Comparison of ENCODE assay signal across 1 cellular context in genomic region chr19:51926784-51927741, GRCh38.
TF ChIP-seq lines count a peak whose summit lies in the region.

TSS of gene ZNF613 (plus strand) at chr19:51927472. CDS start at chr19:51936221, 8,749 bp downstream.

TF ChIP-seq in GM12878, 131 proteins besides CTCF, POLR2A, EP300 and RAD21 (continued from another document and continues in another):
- TF ChIP-seq ZNF622 (IDR thresholded peaks at IDR 0.05) (no peak), MEF2A (IDR thresholded peaks at IDR 0.05; ENCODE audit: insufficient read depth, low read depth, low read length) (no peak), POU2F2 (IDR thresholded peaks at IDR 0.05; ENCODE audit: borderline replicate concordance, low read depth, low read length) (0 out of 3 replicates have a peak, but pooled peaks have one; percentile 12), ZNF24 (IDR thresholded peaks at IDR 0.05) (0 out of 2 replicates have a peak, but pooled peaks have one; percentile 50), FOXK2 (IDR thresholded peaks at IDR 0.05) (no peak), KAT2A (conservative IDR thresholded peaks at IDR 0.05; ENCODE audit: control insufficient read depth, low read depth, low read length) (no peak), NFYA (IDR thresholded peaks at IDR 0.05; ENCODE audit: borderline replicate concordance, low read depth, low read length) (no peak), TCF7 (IDR thresholded peaks at IDR 0.05; ENCODE audit: borderline replicate concordance) (no peak), NKRF (conservative IDR thresholded peaks at IDR 0.05) (no peak), MYB (IDR thresholded peaks at IDR 0.05; ENCODE audit: borderline replicate concordance, low read depth, low read length) (no peak), POLR2AphosphoS2 (IDR thresholded peaks at IDR 0.05; ENCODE audit: low read depth, low read length) (no peak), RCOR1 (conservative IDR thresholded peaks at IDR 0.05; ENCODE audit: low read depth, low read length) (peak; percentile 89; the same call in 1 of the 2 replicates), ZBED1 (IDR thresholded peaks at IDR 0.05; ENCODE audit: borderline replicate concordance) (no peak), ELK1 (IDR thresholded peaks at IDR 0.05; ENCODE audit: low read depth, low read length) (peak; percentile 21; the same call in 1 of the 2 replicates), NRF1 (conservative IDR thresholded peaks at IDR 0.05; ENCODE audit: low read depth, low read length) (no peak), SIN3A (IDR thresholded peaks at IDR 0.05; ENCODE audit: low read depth, low read length) (no peak; the same call in 1 of the 2 replicates), SRF (IDR thresholded peaks at IDR 0.05; ENCODE audit: low read depth in 2 of 2, low read length in 2 of 2) (0 out of 4 replicates have a peak, but pooled peaks of 1 of the 2 experiments have one; percentile 6), PAX8 (IDR thresholded peaks at IDR 0.05) (no peak), RUNX3 (IDR thresholded peaks at IDR 0.05; ENCODE audit: low read length) (peak; percentile 17; the same call in 1 of the 2 replicates), NR2C1 (IDR thresholded peaks at IDR 0.05) (peak; percentile 80), RAD51 (IDR thresholded peaks at IDR 0.05) (peak; percentile 8; the same call in 1 of the 2 replicates), NFIC (IDR thresholded peaks at IDR 0.05; ENCODE audit: low read depth, low read length) (no peak), STAT3 (IDR thresholded peaks at IDR 0.05; ENCODE audit: low read depth, low read length) (no peak), CEBPB (IDR thresholded peaks at IDR 0.05; ENCODE audit: borderline replicate concordance in 1 of 2, low read depth in 2 of 2, low read length in 2 of 2) (no peak), PML (IDR thresholded peaks at IDR 0.05; ENCODE audit: low read length) (no peak), HCFC1 (IDR thresholded peaks at IDR 0.05; ENCODE audit: low read length) (peak; percentile 74), CHD4 (IDR thresholded peaks at IDR 0.05) (no peak), ZNF207 (IDR thresholded peaks at IDR 0.05; ENCODE audit: borderline replicate concordance) (peak; percentile 65), PKNOX1 (IDR thresholded peaks at IDR 0.05) (peak; percentile 97), ZBTB40 (IDR thresholded peaks at IDR 0.05; ENCODE audit: borderline replicate concordance) (peak; percentile 55; the same call in 1 of the 2 replicates), MXI1 (IDR thresholded peaks at IDR 0.05; ENCODE audit: low read depth, low read length) (peak; percentile 58; the same call in 1 of the 2 replicates), SIX5 (IDR thresholded peaks at IDR 0.05; ENCODE audit: low read depth, low read length, severe bottlenecking) (peak; percentile 55), GABPA (IDR thresholded peaks at IDR 0.05; ENCODE audit: low read depth) (peak; percentile 54), RB1 (IDR thresholded peaks at IDR 0.05; ENCODE audit: borderline replicate concordance) (no peak; the same call in 1 of the 2 replicates), STAT1 (conservative IDR thresholded peaks at IDR 0.05) (0 out of 2 replicates have a peak, but pooled peaks have one; percentile 38), DPF2 (IDR thresholded peaks at IDR 0.05) (peak; percentile 35; the same call in 1 of the 2 replicates), CUX1 (IDR thresholded peaks at IDR 0.05; ENCODE audit: insufficient replicate concordance, low read depth, low read length) (no peak)
- TF ChIP-seq, protein P1, sequence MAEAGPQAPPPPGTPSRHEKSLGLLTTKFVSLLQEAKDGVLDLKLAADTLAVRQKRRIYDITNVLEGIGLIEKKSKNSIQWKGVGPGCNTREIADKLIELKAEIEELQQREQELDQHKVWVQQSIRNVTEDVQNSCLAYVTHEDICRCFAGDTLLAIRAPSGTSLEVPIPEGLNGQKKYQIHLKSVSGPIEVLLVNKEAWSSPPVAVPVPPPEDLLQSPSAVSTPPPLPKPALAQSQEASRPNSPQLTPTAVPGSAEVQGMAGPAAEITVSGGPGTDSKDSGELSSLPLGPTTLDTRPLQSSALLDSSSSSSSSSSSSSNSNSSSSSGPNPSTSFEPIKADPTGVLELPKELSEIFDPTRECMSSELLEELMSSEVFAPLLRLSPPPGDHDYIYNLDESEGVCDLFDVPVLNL (IDR thresholded peaks at IDR 0.05; ENCODE audit: low read depth, low read length) = no peak
- TF ChIP-seq, protein P2, sequence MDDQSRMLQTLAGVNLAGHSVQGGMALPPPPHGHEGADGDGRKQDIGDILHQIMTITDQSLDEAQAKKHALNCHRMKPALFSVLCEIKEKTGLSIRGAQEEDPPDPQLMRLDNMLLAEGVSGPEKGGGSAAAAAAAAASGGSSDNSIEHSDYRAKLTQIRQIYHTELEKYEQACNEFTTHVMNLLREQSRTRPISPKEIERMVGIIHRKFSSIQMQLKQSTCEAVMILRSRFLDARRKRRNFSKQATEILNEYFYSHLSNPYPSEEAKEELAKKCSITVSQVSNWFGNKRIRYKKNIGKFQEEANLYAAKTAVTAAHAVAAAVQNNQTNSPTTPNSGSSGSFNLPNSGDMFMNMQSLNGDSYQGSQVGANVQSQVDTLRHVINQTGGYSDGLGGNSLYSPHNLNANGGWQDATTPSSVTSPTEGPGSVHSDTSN (IDR thresholded peaks at IDR 0.05; ENCODE audit: insufficient replicate concordance, low read depth, low read length) = peak; percentile 90
- TF ChIP-seq, protein P3, sequence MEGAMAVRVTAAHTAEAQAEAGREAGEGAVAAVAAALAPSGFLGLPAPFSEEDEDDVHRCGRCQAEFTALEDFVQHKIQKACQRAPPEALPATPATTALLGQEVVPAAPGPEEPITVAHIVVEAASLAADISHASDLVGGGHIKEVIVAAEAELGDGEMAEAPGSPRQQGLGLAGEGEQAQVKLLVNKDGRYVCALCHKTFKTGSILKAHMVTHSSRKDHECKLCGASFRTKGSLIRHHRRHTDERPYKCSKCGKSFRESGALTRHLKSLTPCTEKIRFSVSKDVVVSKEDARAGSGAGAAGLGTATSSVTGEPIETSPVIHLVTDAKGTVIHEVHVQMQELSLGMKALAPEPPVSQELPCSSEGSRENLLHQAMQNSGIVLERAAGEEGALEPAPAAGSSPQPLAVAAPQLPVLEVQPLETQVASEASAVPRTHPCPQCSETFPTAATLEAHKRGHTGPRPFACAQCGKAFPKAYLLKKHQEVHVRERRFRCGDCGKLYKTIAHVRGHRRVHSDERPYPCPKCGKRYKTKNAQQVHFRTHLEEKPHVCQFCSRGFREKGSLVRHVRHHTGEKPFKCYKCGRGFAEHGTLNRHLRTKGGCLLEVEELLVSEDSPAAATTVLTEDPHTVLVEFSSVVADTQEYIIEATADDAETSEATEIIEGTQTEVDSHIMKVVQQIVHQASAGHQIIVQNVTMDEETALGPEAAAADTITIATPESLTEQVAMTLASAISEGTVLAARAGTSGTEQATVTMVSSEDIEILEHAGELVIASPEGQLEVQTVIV (IDR thresholded peaks at IDR 0.05; ENCODE audit: borderline replicate concordance, partially characterized antibody) = no peak
